ENCODE assay signal across 1 cellular context in the genomic region with DNA sequence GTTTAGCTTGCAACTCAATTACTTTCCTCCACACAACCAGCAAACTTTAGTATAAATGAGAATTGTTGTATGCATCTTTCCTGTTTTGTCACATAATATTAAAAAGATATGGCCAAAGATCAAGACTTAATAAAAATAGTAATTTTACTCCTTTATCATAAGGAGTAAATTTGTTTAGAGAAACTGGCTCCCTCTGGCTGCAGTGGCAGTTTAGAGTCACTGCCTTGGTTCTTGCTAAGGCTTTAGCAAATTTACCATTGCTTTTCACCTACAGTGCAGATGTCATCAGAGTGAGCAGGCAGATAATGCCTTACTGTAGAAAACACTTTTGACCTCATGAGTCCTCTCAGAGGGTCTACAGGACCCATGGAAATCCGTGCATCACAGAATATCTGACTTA.
TF ChIP-seq lines count a peak whose summit lies in the region.

No MANE protein-coding gene starts in this region.

TF ChIP-seq in HCT116, 20 proteins besides CTCF, POLR2A, EP300 and RAD21:
- TF ChIP-seq FOSL1 (IDR thresholded peaks at IDR 0.05; ENCODE audit: low read depth): no peak
- no peak for TF ChIP-seq EZH2 (IDR thresholded peaks at IDR 0.05)
- TF ChIP-seq SRF (IDR thresholded peaks at IDR 0.05; ENCODE audit: low read depth): no peak
- TF ChIP-seq, protein P1, sequence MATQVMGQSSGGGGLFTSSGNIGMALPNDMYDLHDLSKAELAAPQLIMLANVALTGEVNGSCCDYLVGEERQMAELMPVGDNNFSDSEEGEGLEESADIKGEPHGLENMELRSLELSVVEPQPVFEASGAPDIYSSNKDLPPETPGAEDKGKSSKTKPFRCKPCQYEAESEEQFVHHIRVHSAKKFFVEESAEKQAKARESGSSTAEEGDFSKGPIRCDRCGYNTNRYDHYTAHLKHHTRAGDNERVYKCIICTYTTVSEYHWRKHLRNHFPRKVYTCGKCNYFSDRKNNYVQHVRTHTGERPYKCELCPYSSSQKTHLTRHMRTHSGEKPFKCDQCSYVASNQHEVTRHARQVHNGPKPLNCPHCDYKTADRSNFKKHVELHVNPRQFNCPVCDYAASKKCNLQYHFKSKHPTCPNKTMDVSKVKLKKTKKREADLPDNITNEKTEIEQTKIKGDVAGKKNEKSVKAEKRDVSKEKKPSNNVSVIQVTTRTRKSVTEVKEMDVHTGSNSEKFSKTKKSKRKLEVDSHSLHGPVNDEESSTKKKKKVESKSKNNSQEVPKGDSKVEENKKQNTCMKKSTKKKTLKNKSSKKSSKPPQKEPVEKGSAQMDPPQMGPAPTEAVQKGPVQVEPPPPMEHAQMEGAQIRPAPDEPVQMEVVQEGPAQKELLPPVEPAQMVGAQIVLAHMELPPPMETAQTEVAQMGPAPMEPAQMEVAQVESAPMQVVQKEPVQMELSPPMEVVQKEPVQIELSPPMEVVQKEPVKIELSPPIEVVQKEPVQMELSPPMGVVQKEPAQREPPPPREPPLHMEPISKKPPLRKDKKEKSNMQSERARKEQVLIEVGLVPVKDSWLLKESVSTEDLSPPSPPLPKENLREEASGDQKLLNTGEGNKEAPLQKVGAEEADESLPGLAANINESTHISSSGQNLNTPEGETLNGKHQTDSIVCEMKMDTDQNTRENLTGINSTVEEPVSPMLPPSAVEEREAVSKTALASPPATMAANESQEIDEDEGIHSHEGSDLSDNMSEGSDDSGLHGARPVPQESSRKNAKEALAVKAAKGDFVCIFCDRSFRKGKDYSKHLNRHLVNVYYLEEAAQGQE (IDR thresholded peaks at IDR 0.05; ENCODE audit: low read depth): no peak
- TF ChIP-seq EZH2phosphoT487 (IDR thresholded peaks at IDR 0.05; ENCODE audit: borderline replicate concordance): no peak
- TF ChIP-seq POLR2AphosphoS5 (IDR thresholded peaks at IDR 0.05; ENCODE audit: low read depth, low read length): no peak
- no peak for TF ChIP-seq YY1 (IDR thresholded peaks at IDR 0.05; ENCODE audit: extremely low read depth, insufficient replicate concordance, low read depth, low read length)
- no peak for TF ChIP-seq SP1 (IDR thresholded peaks at IDR 0.05; ENCODE audit: low read depth)
- TF ChIP-seq TCF7L2 (IDR thresholded peaks at IDR 0.05; ENCODE audit: borderline replicate concordance, extremely low read depth, insufficient read depth, insufficient read length): no peak
- no peak for TF ChIP-seq SIN3A (IDR thresholded peaks at IDR 0.05; ENCODE audit: low read depth)
TF ChIP-seq in HCT116: peak in this region for 0.
